In genomic region chr14:68124885-68125731, GRCh38 we compare ENCODE assay signal across 11 cellular contexts.
DNase-seq lines count a peak whose midpoint lies in the region; TF ChIP-seq lines count a peak whose summit lies in the region.
"Had no signal": no experiment of that assay in that cellular context is flagged by ENCODE, and none has a peak within 500 bp of the region (broad histone marks: within the 10 kb centered on the region; RNA-seq: fewer than 3 reads in every experiment).

No MANE protein-coding gene starts in this region.

- H3K4me1 ChIP-seq in adrenal gland (replicated peaks in 1 of 2) = no peaks in the 10 kb centered on the region
- H3K4me1 ChIP-seq in stomach smooth muscle (ENCODE audit: control insufficient read depth, insufficient read depth, low read length) = peaks cover 6% of the 10 kb centered on the region

- intact Hi-C loops in adrenal gland (cut with DNase I) = no loop called here

- H3K27me3 ChIP-seq in adrenal gland (no peaks in the 10 kb centered on the region), stomach smooth muscle (ENCODE audit: control insufficient read depth in 1 of 2, insufficient read depth in 2 of 2, low read length in 2 of 2) (no peaks in the 10 kb centered on the region)
- H3K27me3 ChIP-seq: neural progenitor cell had no signal

- TF ChIP-seq POLR2A in adrenal gland (IDR thresholded peaks at IDR 0.05) = no peak

- H3K36me3 ChIP-seq in adrenal gland (replicated peaks in 1 of 2) = no peaks in the 10 kb centered on the region
- no peaks in the 10 kb centered on the region for H3K36me3 ChIP-seq in stomach smooth muscle (ENCODE audit: control insufficient read depth in 2 of 2, insufficient read depth in 2 of 2, low read length in 2 of 2)
- H3K36me3 ChIP-seq: neural progenitor cell had no signal

- DNase-seq in NCI-H1092 treated with DMSO at 0.1 percent for 48 hours (lab: John Stamatoyannopoulos, UW) (peak; percentile 18), NCI-H1092 (lab: John Stamatoyannopoulos, UW) (no peak), adrenal gland (peak in 5 of 7 donors; percentile 16 to 63 (median 38)), islet precursor cell (peak; percentile 80), DMS53 (lab: John Stamatoyannopoulos, UW) (no peak), NCI-H128 (lab: John Stamatoyannopoulos, UW; ENCODE audit: unreplicated experiment) (no peak), COR-L47 (lab: John Stamatoyannopoulos, UW) (no peak)
- DNase-seq: NCI-H2029 treated with DMSO at 0.1 percent for 48 hours had no signal

- WGBS in adrenal gland, 4 donors = 66 to 69% (median 69%) methylated on average over 4 of the region's 4 CpGs

- H3K9ac ChIP-seq in stomach smooth muscle (ENCODE audit: low read length in 2 of 2) = peak overlapping the region in 1 of 2 donors; percentile 31
- H3K9ac ChIP-seq: neural progenitor cell had no signal

- H3K4me3 ChIP-seq in adrenal gland (no peak overlapping the region), stomach smooth muscle (ENCODE audit: low read length in 2 of 2) (peak overlapping the region in 1 of 2 donors; percentile 29)
- H3K4me3 ChIP-seq: neural progenitor cell had no signal

- TF ChIP-seq CTCF in adrenal gland (IDR thresholded peaks at IDR 0.05) = no peak

- H3K27ac ChIP-seq in adrenal gland = no peak overlapping the region
- H3K27ac ChIP-seq in stomach smooth muscle (ENCODE audit: low read length) = peak overlapping the region; percentile 68
- H3K27ac ChIP-seq: 22Rv1, neural progenitor cell had no signal

- H3K9me3 ChIP-seq in adrenal gland (replicated peaks in 1 of 3) (no peaks in the 10 kb centered on the region), stomach smooth muscle (ENCODE audit: control insufficient read depth in 2 of 2, low read length in 2 of 2) (peaks cover 3 to 4% of the 10 kb centered on the region in 2 donors)

Comparison
In these comparisons a context has a peak if more than half of its experiments do, and no peak if none do; other contexts are left out.
1. DNase-seq: peak in NCI-H1092 treated with DMSO at 0.1 percent for 48 hours (single experiment), adrenal gland (5 of 7) and islet precursor cell (single experiment); none in NCI-H1092 (single experiment), DMS53 (single experiment), NCI-H128 (single experiment) and COR-L47 (single experiment).